Comparison of ENCODE assay signal across 30 cellular contexts in the genomic region with DNA sequence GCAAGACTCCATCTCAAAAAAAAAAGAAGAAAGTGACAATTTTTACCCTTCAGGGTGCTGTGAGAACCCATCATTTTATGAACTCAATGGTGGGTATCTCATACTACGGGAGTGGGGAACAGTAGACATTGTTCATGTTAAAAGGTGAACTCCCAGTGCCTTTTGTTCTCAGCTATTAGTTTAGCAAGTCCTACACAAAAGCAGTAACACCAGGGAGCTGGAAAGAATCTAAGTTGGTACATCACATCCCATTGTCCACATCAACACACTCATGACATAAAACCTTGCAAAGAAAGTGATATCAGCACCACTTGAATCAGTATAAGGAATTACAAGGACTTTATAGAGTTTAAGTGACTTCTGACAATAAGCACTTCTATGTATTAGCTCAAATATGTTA. TPM values are rescaled to one million over a fixed set of nuclear protein-coding genes. Genes with fewer than 3 reads are reported as not detected.
"Had no signal": no experiment of that assay in that cellular context is flagged by ENCODE, and none has a peak within 500 bp of the region (broad histone marks: within the 10 kb centered on the region; RNA-seq: fewer than 3 reads in every experiment).

No MANE protein-coding gene starts in this region.

- H3K9ac ChIP-seq: parathyroid adenoma had no signal

- H3K4me1 Mint-ChIP-seq: natural killer cell had no signal

- H3K27ac Mint-ChIP-seq: naive thymus-derived CD4-positive, alpha-beta T cell; naive thymus-derived CD8-positive, alpha-beta T cell; natural killer cell; natural killer cell treated with Interleukin-12 subunit alpha and Interleukin-12 subunit beta and Interleukin-15 and Interleukin-18, amount 100 ng/mL, for 72 hours; nephron; progenitor cell of endocrine pancreas had no signal

- H3K36me3 Mint-ChIP-seq: naive thymus-derived CD4-positive, alpha-beta T cell; naive thymus-derived CD8-positive, alpha-beta T cell; natural killer cell; natural killer cell treated with Interleukin-12 subunit alpha and Interleukin-12 subunit beta and Interleukin-15 and Interleukin-18, amount 100 ng/mL, for 72 hours had no signal

- H3K36me3 ChIP-seq: neutrophil, ovary, pancreas, prostate gland, right atrium auricular region, right lobe of liver, sigmoid colon, spleen had no signal

- H3K79me2 ChIP-seq: parathyroid adenoma had no signal

- H3K9me3 Mint-ChIP-seq: naive thymus-derived CD4-positive, alpha-beta T cell; naive thymus-derived CD8-positive, alpha-beta T cell; natural killer cell; natural killer cell treated with Interleukin-12 subunit alpha and Interleukin-12 subunit beta and Interleukin-15 and Interleukin-18, amount 100 ng/mL, for 72 hours; nephron; neural crest cell had no signal

- H3K27ac ChIP-seq: neutrophil, ovary, pancreas, parathyroid adenoma, prostate gland, psoas muscle, right atrium auricular region, right lobe of liver, sigmoid colon, skin epidermis, spleen had no signal

- DNase-seq: naive thymus-derived CD4-positive, alpha-beta T cell; naive thymus-derived CD8-positive, alpha-beta T cell; natural killer cell; nucleus accumbens; occipital lobe; ovary; pancreas; posterior cingulate gyrus; psoas muscle; retina; right cardiac atrium; right lobe of liver; sigmoid colon; small intestine; spleen; stimulated activated CD4-positive, alpha-beta T cell treated with anti-CD3 and anti-CD28 coated beads, Interleukin-12 subunit alpha, Interleukin-12 subunit beta, amount 100 ng/mL, for 4 hours; stimulated activated CD4-positive, alpha-beta T cell treated with anti-CD3 and anti-CD28 coated beads, Interleukin-15, amount 100 ng/mL, for 24 hours; stimulated activated CD4-positive, alpha-beta T cell treated with anti-CD3 and anti-CD28 coated beads, Interleukin-1b, Interleukin-23, amount 100 ng/mL, for 48 hours; stimulated activated CD4-positive, alpha-beta T cell treated with anti-CD3 and anti-CD28 coated beads, Interleukin-2, amount 100 ng/mL, for 24 hours had no signal

- H3K27me3 ChIP-seq: neutrophil, ovary, pancreas, right atrium auricular region, right lobe of liver, sigmoid colon, spleen had no signal

- H3K4me2 ChIP-seq: smooth muscle cell had no signal

- H3K4me3 Mint-ChIP-seq: naive thymus-derived CD4-positive, alpha-beta T cell; naive thymus-derived CD8-positive, alpha-beta T cell; natural killer cell; natural killer cell treated with Interleukin-12 subunit alpha and Interleukin-12 subunit beta and Interleukin-15 and Interleukin-18, amount 100 ng/mL, for 72 hours; nephron; neural crest cell had no signal

- H2AFZ ChIP-seq: parathyroid adenoma had no signal

- H3K9me3 ChIP-seq: neutrophil, ovary, pancreas, prostate gland, psoas muscle, right atrium auricular region, right lobe of liver, sigmoid colon, spleen had no signal

- H3K4me3 ChIP-seq: ovary, pancreas, prostate gland, psoas muscle, right atrium auricular region, right lobe of liver, sigmoid colon, skin epidermis, smooth muscle cell, spleen had no signal

- H3K4me1 ChIP-seq: parathyroid adenoma, prostate gland, psoas muscle, right atrium auricular region, right lobe of liver, sigmoid colon had no signal

RNA-seq across cellular contexts. Expression of a gene that starts 47.4 kb away (rescaled TPM):
- total RNA-seq: naive thymus-derived CD8-positive, alpha-beta T cell; natural killer cell treated with Interleukin-12 subunit alpha and Interleukin-12 subunit beta and Interleukin-15 and Interleukin-18, amount 100 ng/mL, for 72 hours; pulmonary artery endothelial cell had no signal
